Comparison of ENCODE assay signal across 3 cellular contexts in genomic region chr7:29972315-29972669, GRCh38.
TF ChIP-seq lines count a peak whose summit lies in the region.

No MANE protein-coding gene starts in this region.

TF ChIP-seq in IMR-90, 13 proteins besides CTCF, POLR2A, EP300 and RAD21:
- TF ChIP-seq MAFK (IDR thresholded peaks at IDR 0.05; ENCODE audit: low read depth, low read length) (peak; percentile 93), NFE2L2 (IDR thresholded peaks at IDR 0.05; ENCODE audit: low read depth, low read length) (no peak)

TF ChIP-seq in K562, 482 proteins besides CTCF, POLR2A, EP300 and RAD21:
- peak; percentile 77 for TF ChIP-seq MAFG (tag; conservative IDR thresholded peaks at IDR 0.05)
- no peak for TF ChIP-seq ZBTB1 (CRISPR knock-in tag; IDR thresholded peaks at IDR 0.05; ENCODE audit: borderline replicate concordance, low read depth)
- no peak for TF ChIP-seq PTRF (tag; IDR thresholded peaks at IDR 0.05)
- TF ChIP-seq MAFF (IDR thresholded peaks at IDR 0.05; ENCODE audit: low read length), result peak; percentile 80
- TF ChIP-seq BDP1 (IDR thresholded peaks at IDR 0.05; ENCODE audit: insufficient read depth, insufficient read length), result no peak
- peak; percentile 83 for TF ChIP-seq MAFK (IDR thresholded peaks at IDR 0.05; ENCODE audit: low read length)
- peak; percentile 76 for TF ChIP-seq C11orf30 (IDR thresholded peaks at IDR 0.05; ENCODE audit: low read depth)
- peak; percentile 77 for TF ChIP-seq ZNF316 (IDR thresholded peaks at IDR 0.05)

TF ChIP-seq in H1, 55 proteins besides CTCF, POLR2A, EP300 and RAD21:
- no peak for TF ChIP-seq CHD2 (IDR thresholded peaks at IDR 0.05; ENCODE audit: low read length)
- TF ChIP-seq MAFK (IDR thresholded peaks at IDR 0.05; ENCODE audit: low read depth, low read length), result peak; percentile 87
- no peak for TF ChIP-seq POLR2AphosphoS5 (IDR thresholded peaks at IDR 0.05; ENCODE audit: low read depth, low read length)
- no peak for TF ChIP-seq SIX5 (IDR thresholded peaks at IDR 0.05; ENCODE audit: low read depth, low read length)
TF ChIP-seq in H1: peak in this region for 1.
